In genomic region chr11:1935156-1936071, GRCh38 we compare ENCODE assay signal across 26 cellular contexts. TPM values are rescaled to one million over a fixed set of nuclear protein-coding genes. Genes with fewer than 3 reads are reported as not detected.
DNase-seq lines count a peak whose midpoint lies in the region; TF ChIP-seq lines count a peak whose summit lies in the region.
"Had no signal": no experiment of that assay in that cellular context is flagged by ENCODE, and none has a peak within 500 bp of the region (broad histone marks: within the 10 kb centered on the region; RNA-seq: fewer than 3 reads in every experiment).

No MANE protein-coding gene starts in this region.

- H3K27me3 Mint-ChIP-seq in activated CD4-positive, alpha-beta T cell treated with anti-CD3 and anti-CD28 coated beads, Interleukin-2, amount 10 ng/mL, durations not matched to agents 24 days and 14 days: peaks cover 2% of the 10 kb centered on the region
- peaks cover 27% of the 10 kb centered on the region for H3K27me3 Mint-ChIP-seq in progenitor cell of endocrine pancreas

- intact Hi-C loops in activated CD4-positive, alpha-beta T cell treated with anti-CD3 and anti-CD28 coated beads, Interleukin-2, amount 10 ng/mL, durations not matched to agents 24 days and 14 days (cut with micrococcal nuclease): no loop called here

- no peak overlapping the region for H3K27ac Mint-ChIP-seq in activated CD4-positive, alpha-beta T cell treated with anti-CD3 and anti-CD28 coated beads, Interleukin-2, amount 10 ng/mL, durations not matched to agents 24 days and 14 days
- no peak overlapping the region for H3K27ac Mint-ChIP-seq in progenitor cell of endocrine pancreas
- H3K27ac Mint-ChIP-seq: WTC11 had no signal

- no peak overlapping the region for H3K4me3 Mint-ChIP-seq in activated CD4-positive, alpha-beta T cell treated with anti-CD3 and anti-CD28 coated beads, Interleukin-2, amount 10 ng/mL, durations not matched to agents 24 days and 14 days
- H3K4me3 Mint-ChIP-seq in progenitor cell of endocrine pancreas (ENCODE audit: low read depth): no peak overlapping the region
- H3K4me3 Mint-ChIP-seq: WTC11 had no signal

- H3K4me1 Mint-ChIP-seq in activated CD4-positive, alpha-beta T cell treated with anti-CD3 and anti-CD28 coated beads, Interleukin-2, amount 10 ng/mL, durations not matched to agents 24 days and 14 days: peaks cover 5% of the 10 kb centered on the region
- no peaks in the 10 kb centered on the region for H3K4me1 Mint-ChIP-seq in progenitor cell of endocrine pancreas (ENCODE audit: low read depth)
- H3K4me1 Mint-ChIP-seq: WTC11 had no signal

- H3K36me3 Mint-ChIP-seq in activated CD4-positive, alpha-beta T cell treated with anti-CD3 and anti-CD28 coated beads, Interleukin-2, amount 10 ng/mL, durations not matched to agents 24 days and 14 days (ENCODE audit: low read depth): no peaks in the 10 kb centered on the region
- no peaks in the 10 kb centered on the region for H3K36me3 Mint-ChIP-seq in progenitor cell of endocrine pancreas (ENCODE audit: insufficient read depth)
- H3K36me3 Mint-ChIP-seq: WTC11 had no signal

- H3K9me3 Mint-ChIP-seq in activated CD4-positive, alpha-beta T cell treated with anti-CD3 and anti-CD28 coated beads, Interleukin-2, amount 10 ng/mL, durations not matched to agents 24 days and 14 days: no peaks in the 10 kb centered on the region
- H3K9me3 Mint-ChIP-seq in progenitor cell of endocrine pancreas (ENCODE audit: low read depth): no peaks in the 10 kb centered on the region
- H3K9me3 Mint-ChIP-seq: WTC11 had no signal

- DNase-seq in activated CD4-positive, alpha-beta T cell treated with anti-CD3 and anti-CD28 coated beads, Interleukin-2, amount 10 ng/mL, durations not matched to agents 24 days and 14 days: peak; percentile 55
- DNase-seq in activated CD4-positive, alpha-beta T cell treated with anti-CD3 and anti-CD28 coated beads, Interleukin-2, amount 50 U/mL, for 4 hours: no peak
- DNase-seq in GM20000 (ENCODE audit: low spot score): peak; percentile 20
- DNase-seq in iPS-NIHi11 (ENCODE audit: low spot score): peak; percentile 22
- DNase-seq in progenitor cell of endocrine pancreas (ENCODE audit: low spot score, unreplicated experiment): peak; percentile 7
- no peak for DNase-seq in activated CD8-positive, alpha-beta memory T cell treated with anti-CD3 and anti-CD28 coated beads for 24 hours
- DNase-seq in HT-29 (ENCODE audit: low spot score): no peak
- no peak for DNase-seq in pons (ENCODE audit: low spot score)
- DNase-seq: activated effector memory CD4-positive, alpha-beta T cell treated with Interleukin-2 at 50 U/mL for 16 hours; amygdala; caudate nucleus; DMS 273 treated with DMSO at 0.1 percent for 48 hours; NCI-H146; NCI-H2227 treated with DMSO at 0.1 percent for 48 hours; PC-3; stimulated activated CD4-positive, alpha-beta T cell treated with anti-CD3 and anti-CD28 coated beads, Interleukin-4, amount 100 ng/mL, for 1 hour; T-helper 2 cell had no signal

- TF ChIP-seq CTCF in GM20000 (IDR thresholded peaks at IDR 0.05; ENCODE audit: extremely low read depth, missing control alignments) (no peak), progenitor cell of endocrine pancreas (IDR thresholded peaks at IDR 0.05; ENCODE audit: unreplicated experiment) (no peak)

RNA-seq across cellular contexts. Expression of gene MRPL23, which starts 11.7 kb away (rescaled TPM):
- 77.1 and 78.1 TPM in 2 replicates for total RNA-seq in activated CD4-positive, alpha-beta T cell treated with anti-CD3 and anti-CD28 coated beads, Interleukin-2, amount 10 ng/mL, durations not matched to agents 24 days and 14 days
- total RNA-seq in progenitor cell of endocrine pancreas: 38.1 and 47.2 TPM in 2 replicates
- 107 and 109 TPM in 2 replicates for total RNA-seq in HT-29 (2014; rRNA removed; shearing (Covaris generic))

RNA-seq across cellular contexts. Expression of gene TNNT3, which starts 15.9 kb away (rescaled TPM):
- total RNA-seq in activated CD4-positive, alpha-beta T cell treated with anti-CD3 and anti-CD28 coated beads, Interleukin-2, amount 10 ng/mL, durations not matched to agents 24 days and 14 days: 1.1 and 1.2 TPM in 2 replicates
- total RNA-seq in progenitor cell of endocrine pancreas: 0.38 TPM in 1 of 2 replicates, not detected in the other
- 0.23 TPM in 1 of 2 replicates, not detected in the other for total RNA-seq in HT-29 (2014; rRNA removed; shearing (Covaris generic))
- total RNA-seq: A172, GM12878, PC-3, SK-MEL-5, WTC11 had no signal

RNA-seq across cellular contexts. Expression of gene PRR33, which starts 43.7 kb away (rescaled TPM):
- not detected in 2 replicates for total RNA-seq in activated CD4-positive, alpha-beta T cell treated with anti-CD3 and anti-CD28 coated beads, Interleukin-2, amount 10 ng/mL, durations not matched to agents 24 days and 14 days
- total RNA-seq in progenitor cell of endocrine pancreas: not detected in 2 replicates
- not detected in 2 replicates for total RNA-seq in HT-29 (2014; rRNA removed; shearing (Covaris generic))
- total RNA-seq: A172, esophagus muscularis mucosa, gastroesophageal sphincter, GM12878, liver, omental fat pad, PC-3, SK-MEL-5, urinary bladder, WTC11 had no signal

Comparison
In these comparisons a context has a peak if more than half of its experiments do, and no peak if none do; other contexts are left out.
1. DNase-seq: peak in activated CD4-positive, alpha-beta T cell treated with anti-CD3 and anti-CD28 coated beads, Interleukin-2, amount 10 ng/mL, durations not matched to agents 24 days and 14 days (single experiment), GM20000 (single experiment), iPS-NIHi11 (single experiment) and progenitor cell of endocrine pancreas (single experiment); none in activated CD4-positive, alpha-beta T cell treated with anti-CD3 and anti-CD28 coated beads, Interleukin-2, amount 50 U/mL, for 4 hours (0 of 2), activated CD8-positive, alpha-beta memory T cell treated with anti-CD3 and anti-CD28 coated beads for 24 hours (single experiment), HT-29 (single experiment) and pons (single experiment).